2 cellular contexts compared by ENCODE assay signal in genomic region chrX:1490723-1491122, GRCh38.
TF ChIP-seq lines count a peak whose summit lies in the region.

No MANE protein-coding gene starts in this region.

TF ChIP-seq in GM12878, 131 proteins besides CTCF, POLR2A, EP300 and RAD21:
- TF ChIP-seq CHD4 (IDR thresholded peaks at IDR 0.05) (0 out of 2 replicates have a peak, but pooled peaks have one; percentile 1), ZNF24 (IDR thresholded peaks at IDR 0.05) (peak; percentile 97)

TF ChIP-seq in K562, 482 proteins besides CTCF, POLR2A, EP300 and RAD21:
- TF ChIP-seq ZNF24 (IDR thresholded peaks at IDR 0.05) = peak; percentile 85
TF ChIP-seq in K562: peak in this region for 1; not testable (repeated sequence) for 481.
